ENCODE assay signal across 7 cellular contexts in the genomic region with DNA sequence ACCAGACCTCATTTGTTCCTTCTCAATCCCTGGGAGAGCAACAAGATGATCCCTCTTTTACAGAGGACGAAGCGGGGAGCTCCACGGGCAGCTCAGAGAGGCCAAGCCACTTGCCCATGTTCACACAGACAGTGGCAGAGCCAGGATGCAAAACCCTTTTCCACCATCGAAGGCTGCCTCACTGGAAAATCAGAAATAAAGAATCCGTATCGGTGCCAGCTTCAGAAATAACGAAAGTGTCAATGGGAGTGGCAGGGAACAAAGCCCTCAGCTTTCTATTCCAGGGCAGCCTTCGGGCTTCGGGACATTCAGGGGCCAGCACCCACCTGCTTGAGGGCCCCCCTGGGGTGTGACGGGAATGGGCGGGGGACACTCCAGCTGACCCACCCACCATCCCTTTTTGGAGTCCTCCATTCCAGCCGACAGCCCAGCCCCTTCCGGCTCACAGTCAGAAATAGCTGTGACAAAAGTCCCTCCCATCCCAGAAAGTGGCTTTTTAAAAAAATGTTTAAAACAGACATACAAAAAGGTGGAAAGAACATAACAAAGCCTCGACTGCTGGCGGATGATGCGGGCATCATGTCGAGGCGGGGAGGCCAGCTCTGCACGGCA. TPM values are rescaled to one million over a fixed set of nuclear protein-coding genes. Genes with fewer than 3 reads are reported as not detected.
A peak's percentile ranks its signal among the peaks of the same experiment; 100 is the strongest.
DNase-seq lines count a peak whose midpoint lies in the region; ATAC-seq and TF ChIP-seq lines count a peak whose summit lies in the region.

No MANE protein-coding gene starts in this region.

- peak overlapping the region; percentile 76 for H3K9ac ChIP-seq in adipocyte (ENCODE audit: low read length)

- no peaks in the 10 kb centered on the region; the same call in none of the 2 replicates for H3K27me3 Mint-ChIP-seq in HFFc6 (ENCODE audit: insufficient read depth)

- H3K9me3 ChIP-seq in adipocyte (ENCODE audit: control insufficient read depth, low read length): no peaks in the 10 kb centered on the region

- H3K4me3 ChIP-seq in adipocyte (ENCODE audit: low read length): peak overlapping the region; percentile 72

- H3K4me3 Mint-ChIP-seq in HFFc6: peak overlapping the region; percentile 85

- H3K27me3 ChIP-seq in adipocyte (replicated peaks; ENCODE audit: control insufficient read depth, insufficient read depth, low read length) (no peaks in the 10 kb centered on the region), layer of hippocampus (ENCODE audit: control insufficient read depth, insufficient read depth, low read length) (no peaks in the 10 kb centered on the region)

- no peak for ATAC-seq in GM19324 (IDR thresholded peaks at IDR 0.05; ENCODE audit: low FRiP score, unreplicated experiment)
- no peak for ATAC-seq in GM18517 (IDR thresholded peaks at IDR 0.05; ENCODE audit: unreplicated experiment)

- peak overlapping the region; percentile 97 for H3K27ac Mint-ChIP-seq in HFFc6

- no peak for DNase-seq in HFFc6
- no peak for DNase-seq in adipocyte (ENCODE audit: low read depth)
- DNase-seq in cerebellar cortex (ENCODE audit: low spot score): no peak

- H3K27ac ChIP-seq in layer of hippocampus (ENCODE audit: low read depth, low read length) (peak overlapping the region; percentile 85), temporal lobe (ENCODE audit: low read depth, low read length) (peak overlapping the region; percentile 73)

- H3K4me1 Mint-ChIP-seq in HFFc6 (ENCODE audit: low read depth): peaks cover 92% of the 10 kb centered on the region

- no peaks in the 10 kb centered on the region for H3K9me3 Mint-ChIP-seq in HFFc6

- peaks cover 60% of the 10 kb centered on the region for H3K4me1 ChIP-seq in adipocyte (ENCODE audit: control insufficient read depth, insufficient read depth, low read length)

- no peaks in the 10 kb centered on the region for H3K36me3 ChIP-seq in adipocyte (ENCODE audit: control insufficient read depth, insufficient read depth, low read length, severe bottlenecking)

- TF ChIP-seq CTCF in HFFc6 (IDR thresholded peaks at IDR 0.05): no peak

- H3K36me3 Mint-ChIP-seq in HFFc6 (ENCODE audit: low read depth): no peaks in the 10 kb centered on the region; the same call in 1 of the 2 replicates

RNA-seq across cellular contexts. Expression of gene IFFO2, which starts 6.0 kb away (rescaled TPM):
- 10 to 100 TPM; 19.9 to 28.9 (median 21.0) TPM for total RNA-seq in HFFc6 (2021; fragmentation: NEBNext Ultra II Directional; extraction: Animal tissue kit (Norgen Biotek cat#: 25700))
- 6.9 TPM for total RNA-seq in temporal lobe

RNA-seq across cellular contexts. Expression of gene ALDH4A1, which starts 48.2 kb away (rescaled TPM):
- total RNA-seq in HFFc6 (2021; fragmentation: NEBNext Ultra II Directional; extraction: Animal tissue kit (Norgen Biotek cat#: 25700)): 10 to 100 TPM; 18.3 to 24.1 (median 20.2) TPM
- total RNA-seq in temporal lobe: 4.9 TPM
